Comparison of ENCODE assay signal across 18 cellular contexts in the genomic region with DNA sequence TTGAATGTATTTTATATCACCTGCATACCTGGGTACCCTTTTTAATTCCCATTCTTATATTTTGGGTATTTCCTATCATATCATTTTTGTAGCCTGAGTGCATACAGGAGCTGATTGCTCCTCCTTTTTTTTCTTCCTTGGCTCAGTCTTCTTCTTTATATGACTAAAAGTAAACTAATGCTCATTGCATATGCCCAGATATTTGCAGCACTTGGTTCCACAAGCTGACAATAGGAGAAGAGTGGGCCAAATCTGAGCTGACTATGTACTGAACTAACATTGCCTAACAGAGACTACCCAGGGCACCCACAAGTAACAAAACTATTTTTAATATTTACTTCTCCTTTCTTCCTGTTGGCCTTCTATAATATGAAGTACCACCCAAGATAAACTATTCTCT.
"Had no signal": no experiment of that assay in that cellular context is flagged by ENCODE, and none has a peak within 500 bp of the region (broad histone marks: within the 10 kb centered on the region; RNA-seq: fewer than 3 reads in every experiment).

No MANE protein-coding gene starts in this region.

- H3K9me3 ChIP-seq: esophagus squamous epithelium, gastroesophageal sphincter, sigmoid colon, stomach, thoracic aorta, transverse colon had no signal

- DNase-seq: dermis blood vessel endothelial cell; esophagus squamous epithelium; glutamatergic neuron; islet precursor cell; mammary epithelial cell; naive thymus-derived CD4-positive, alpha-beta T cell; nephron progenitor cell; sigmoid colon; small intestine; stimulated activated CD4-positive, alpha-beta T cell treated with anti-CD3 and anti-CD28 coated beads, Interleukin-12 subunit alpha, Interleukin-12 subunit beta, amount 100 ng/mL, for 4 hours; stimulated activated naive CD4-positive, alpha-beta T cell; stomach; substantia nigra; transverse colon had no signal

- ATAC-seq: gastroesophageal sphincter; left lobe of liver; naive thymus-derived CD4-positive, alpha-beta T cell had no signal

- FAIRE-seq: colon, small intestine had no signal

- H3K27me3 ChIP-seq: esophagus squamous epithelium, gastroesophageal sphincter, sigmoid colon, stomach, transverse colon had no signal

- H3K4me1 ChIP-seq: esophagus squamous epithelium, gastroesophageal sphincter, sigmoid colon, transverse colon had no signal

- H3K27ac ChIP-seq: esophagus squamous epithelium, gastroesophageal sphincter, sigmoid colon, stomach, transverse colon had no signal

- H3K36me3 ChIP-seq: esophagus squamous epithelium, gastroesophageal sphincter, sigmoid colon, stomach, thoracic aorta, transverse colon had no signal

- H3K4me3 ChIP-seq: esophagus squamous epithelium, gastroesophageal sphincter, sigmoid colon, stomach, thoracic aorta, transverse colon had no signal
